21 cellular contexts compared by ENCODE assay signal in the genomic region with DNA sequence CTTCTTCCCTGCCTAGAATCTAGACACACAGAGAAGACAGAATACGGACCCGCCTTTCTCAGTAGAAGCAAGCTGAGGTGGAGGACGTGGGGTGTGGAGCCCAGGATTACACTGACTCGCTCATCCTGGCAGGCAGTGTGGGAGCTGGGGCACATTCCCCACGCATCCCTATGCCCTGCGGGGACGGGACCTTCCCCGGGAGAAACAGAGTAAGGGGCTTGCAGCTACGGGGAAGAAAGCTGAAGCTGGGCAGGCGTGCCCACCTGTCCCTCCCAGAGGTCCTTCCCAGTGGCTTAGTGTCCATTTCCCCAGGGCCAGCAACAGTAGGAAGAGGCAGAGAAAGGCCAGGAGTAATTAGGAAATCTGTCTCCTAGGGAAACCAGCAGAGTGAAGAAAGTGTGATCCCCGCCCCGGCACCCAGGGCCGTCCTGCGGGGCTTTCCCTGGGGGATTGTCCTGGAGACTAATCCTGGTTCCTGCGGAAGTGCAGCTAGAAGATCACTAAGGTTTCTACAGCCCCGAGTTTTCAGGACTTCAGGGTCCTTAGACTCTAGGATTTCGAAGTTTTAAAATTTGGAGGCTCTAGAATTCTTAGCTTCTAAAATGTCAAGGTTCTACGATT. TPM values are rescaled to one million over a fixed set of nuclear protein-coding genes. Genes with fewer than 3 reads are reported as not detected.
"Had no signal": no experiment of that assay in that cellular context is flagged by ENCODE, and none has a peak within 500 bp of the region (broad histone marks: within the 10 kb centered on the region; RNA-seq: fewer than 3 reads in every experiment).

No MANE protein-coding gene starts in this region.

- H3K27ac ChIP-seq: ascending aorta, coronary artery, gastrocnemius medialis, thyroid gland had no signal

- FAIRE-seq: endometrium, urothelium cell line had no signal

- H3K4me3 ChIP-seq: ascending aorta, coronary artery, gastrocnemius medialis, thyroid gland had no signal

- H3K36me3 ChIP-seq: ascending aorta, gastrocnemius medialis, thyroid gland had no signal

- H3K4me1 ChIP-seq: ascending aorta, thyroid gland had no signal

- H3K9me3 ChIP-seq: ascending aorta, gastrocnemius medialis, thyroid gland had no signal

- DNase-seq: activated CD4-positive, alpha-beta T cell treated with anti-CD3 and anti-CD28 coated beads, Interleukin-2, amount 10 ng/mL, durations not matched to agents 7 days and 5 days; activated CD8-positive, alpha-beta T cell treated with anti-CD3 and anti-CD28 coated beads, Interleukin-2, amount 10 ng/mL, durations not matched to agents 7 days and 5 days; activated effector memory CD4-positive, alpha-beta T cell treated with Interleukin-2 at 50 U/mL for 16 hours; activated naive CD4-positive, alpha-beta T cell treated with anti-CD3 and anti-CD28 coated beads, Interleukin-2, amount 10 ng/mL, durations not matched to agents 7 days and 5 days; activated T-cell treated with anti-CD3 and anti-CD28 coated beads, Interleukin-2, amount 50 U/mL, for 48 hours; head of caudate nucleus; mesendoderm; stimulated activated CD4-positive, alpha-beta T cell treated with anti-CD3 and anti-CD28 coated beads, Interleukin-12 subunit alpha, Interleukin-12 subunit beta, amount 100 ng/mL, for 4 hours; stimulated activated CD4-positive, alpha-beta T cell treated with anti-CD3 and anti-CD28 coated beads, Interleukin-1b, Interleukin-23, amount 100 ng/mL, for 48 hours; stimulated activated CD8-positive, alpha-beta memory T cell treated with anti-CD3 and anti-CD28 coated beads, Interleukin-4, amount 100 ng/mL, for 48 hours; stimulated activated naive CD4-positive, alpha-beta T cell; thyroid gland had no signal

- H3K27ac Mint-ChIP-seq: activated CD4-positive, alpha-beta T cell treated with anti-CD3 and anti-CD28 coated beads, Interleukin-2, amount 10 ng/mL, durations not matched to agents 7 days and 5 days; activated CD8-positive, alpha-beta T cell treated with anti-CD3 and anti-CD28 coated beads, Interleukin-2, amount 10 ng/mL, durations not matched to agents 7 days and 5 days; activated naive CD4-positive, alpha-beta T cell treated with anti-CD3 and anti-CD28 coated beads, Interleukin-2, amount 10 ng/mL, durations not matched to agents 7 days and 5 days; nephron; progenitor cell of endocrine pancreas had no signal

- H3K27me3 ChIP-seq: ascending aorta, thyroid gland had no signal

- H3K4me3 Mint-ChIP-seq: activated CD4-positive, alpha-beta T cell treated with anti-CD3 and anti-CD28 coated beads, Interleukin-2, amount 10 ng/mL, durations not matched to agents 7 days and 5 days; activated CD8-positive, alpha-beta T cell treated with anti-CD3 and anti-CD28 coated beads, Interleukin-2, amount 10 ng/mL, durations not matched to agents 7 days and 5 days; activated naive CD4-positive, alpha-beta T cell treated with anti-CD3 and anti-CD28 coated beads, Interleukin-2, amount 10 ng/mL, durations not matched to agents 7 days and 5 days; central memory CD8-positive, alpha-beta T cell; nephron had no signal

- H3K36me3 Mint-ChIP-seq: activated naive CD4-positive, alpha-beta T cell treated with anti-CD3 and anti-CD28 coated beads, Interleukin-2, amount 10 ng/mL, durations not matched to agents 7 days and 5 days had no signal

- H3K4me1 Mint-ChIP-seq: central memory CD8-positive, alpha-beta T cell; nephron had no signal

- ATAC-seq: activated CD8-positive, alpha-beta T cell treated with anti-CD3 and anti-CD28 coated beads, Interleukin-2, amount 10 ng/mL, durations not matched to agents 7 days and 5 days; gastrocnemius medialis had no signal

RNA-seq across cellular contexts. Expression of gene DNAJB13, which starts 7.8 kb away (rescaled TPM):
- total RNA-seq: activated CD8-positive, alpha-beta T cell treated with anti-CD3 and anti-CD28 coated beads, Interleukin-2, amount 10 ng/mL, durations not matched to agents 7 days and 5 days; ascending aorta; gastrocnemius medialis; omental fat pad had no signal

RNA-seq across cellular contexts. Expression of gene UCP3, which starts 50.3 kb away (rescaled TPM):
- total RNA-seq: ascending aorta had no signal
